In the genomic region with DNA sequence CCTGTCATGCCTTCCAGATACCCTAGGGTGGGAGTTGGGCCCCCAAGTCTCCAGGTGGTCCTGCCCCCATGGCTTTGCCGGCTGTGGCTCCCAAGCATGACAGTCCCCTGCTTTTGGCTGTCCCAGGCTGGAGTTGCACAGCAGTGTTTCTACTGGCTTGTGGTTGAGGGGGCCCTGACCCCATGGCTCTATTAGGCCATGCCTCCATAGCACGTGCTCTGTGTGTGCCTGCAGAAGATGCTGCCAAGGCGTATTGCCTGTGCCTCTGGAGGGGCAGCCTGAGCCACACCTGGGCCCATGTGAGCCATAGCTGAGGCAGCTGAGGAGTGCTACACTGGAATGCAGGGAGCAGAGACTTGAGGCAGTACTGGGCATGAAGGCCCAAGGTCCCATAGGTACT, we compare ENCODE assay signal across 27 cellular contexts. TPM values are rescaled to one million over a fixed set of nuclear protein-coding genes. Genes with fewer than 3 reads are reported as not detected.
DNase-seq lines count a peak whose midpoint lies in the region; ATAC-seq, FAIRE-seq and TF ChIP-seq lines count a peak whose summit lies in the region.
"Had no signal": no experiment of that assay in that cellular context is flagged by ENCODE, and none has a peak within 500 bp of the region (broad histone marks: within the 10 kb centered on the region; RNA-seq: fewer than 3 reads in every experiment).

No MANE protein-coding gene starts in this region.

- TF ChIP-seq POLR2A in HepG2 (IDR thresholded peaks at IDR 0.05; ENCODE audit: insufficient read depth in 1 of 2, low read depth in 2 of 2, low read length in 2 of 2) = no peak

- no peak for TF ChIP-seq EP300 in HepG2 (IDR thresholded peaks at IDR 0.05; ENCODE audit: low read depth in 2 of 2, low read length in 2 of 2)
- no peak for TF ChIP-seq EP300 in HepG2 (CRISPR knock-in tag; IDR thresholded peaks at IDR 0.05; ENCODE audit: borderline replicate concordance)

- H4K91ac ChIP-seq in neuronal stem cell (ENCODE audit: low read depth, low read length, poor library complexity) = peak overlapping the region; percentile 79

- H3K4me2 ChIP-seq in HepG2 (ENCODE audit: low read depth, low read length) (no peak overlapping the region), neuronal stem cell (ENCODE audit: insufficient read depth, low read length, poor library complexity, severe bottlenecking) (no peak overlapping the region)
- H3K4me2 ChIP-seq: A549; BLaER1 treated with 17β-estradiol and CSF1 and Interleukin-3, amounts not matched to agents 10 nM and 100 nM had no signal

- DNase-seq in cardiac septum (ENCODE audit: low spot score) = peak; percentile 63
- DNase-seq in left cardiac atrium = no peak
- DNase-seq in HepG2 (ENCODE audit: low spot score) = no peak
- DNase-seq in neuronal stem cell (ENCODE audit: low spot score) = no peak
- no peak for DNase-seq in SHP77 treated with DMSO at 0.1 percent for 48 hours (lab: John Stamatoyannopoulos, UW)
- no peak for DNase-seq in nucleus accumbens (lab: John Stamatoyannopoulos, UW)
- DNase-seq: 8988T; ACHN; AML-193; BE2C; CD4-positive, alpha-beta T cell; CD8-positive, alpha-beta memory T cell; DMS 273 treated with DMSO at 0.1 percent for 48 hours; DMS79 treated with DMSO at 0.1 percent for 48 hours; GF-D8; GOT3; HFFc6 had no signal

- H3K23ac ChIP-seq in neuronal stem cell (ENCODE audit: low read depth, low read length, poor library complexity) = peak overlapping the region; percentile 43

- TF ChIP-seq CTCF in HepG2 (CRISPR knock-in tag; IDR thresholded peaks at IDR 0.05) = no peak

- H2BK12ac ChIP-seq in neuronal stem cell (ENCODE audit: low read length) = no peak overlapping the region

- intact Hi-C loops in cardiac septum (cut with DNase I) (loop anchor here (10.0 kb wide), 1 partner anchor 677 kb away; no protein-coding TSS in a partner anchor), left cardiac atrium (cut with DNase I) (no loop called here), HepG2 (cut with micrococcal nuclease; ENCODE audit: unreplicated experiment) (loop anchor here (5.0 kb wide), 1 partner anchor 469 kb away; no protein-coding TSS in a partner anchor)

- H3K4me3 ChIP-seq in HepG2 (replicated peaks in 1 of 3; ENCODE audit: insufficient read depth in 1 of 3, low read depth in 2 of 3, low read length in 3 of 3) (no peak overlapping the region), neuronal stem cell (ENCODE audit: low read length in 2 of 2) (peak overlapping the region in 1 of 2 donors; percentile 15)
- H3K4me3 ChIP-seq: A549; BLaER1 treated with 17β-estradiol and CSF1 and Interleukin-3, amounts not matched to agents 10 nM and 100 nM; HAP-1 had no signal

- H3K27ac ChIP-seq in HepG2 (ENCODE audit: extremely low read length, insufficient read depth, low read length) = no peak overlapping the region
- no peak overlapping the region for H3K27ac ChIP-seq in neuronal stem cell (replicated peaks; ENCODE audit: low read length)
- H3K27ac ChIP-seq: A549; BLaER1 treated with 17β-estradiol and CSF1 and Interleukin-3, amounts not matched to agents 10 nM and 100 nM had no signal

- H2BK5ac ChIP-seq in neuronal stem cell (ENCODE audit: low read length) = no peak overlapping the region

- no peak for ATAC-seq in left cardiac atrium
- ATAC-seq in HepG2 = no peak
- no peak for ATAC-seq in GM19351 (IDR thresholded peaks at IDR 0.05; ENCODE audit: unreplicated experiment)
- ATAC-seq: A549 had no signal

- H4K20me1 ChIP-seq in HepG2 (ENCODE audit: insufficient read depth, low read length) = no peaks in the 10 kb centered on the region
- H4K20me1 ChIP-seq: BLaER1 treated with 17β-estradiol and CSF1 and Interleukin-3, amounts not matched to agents 10 nM and 100 nM had no signal

- no peak overlapping the region for H2BK120ac ChIP-seq in neuronal stem cell (ENCODE audit: low read depth, low read length)

- H3K9ac ChIP-seq in HepG2 (ENCODE audit: insufficient read depth, low read depth, low read length) (no peak overlapping the region), neuronal stem cell (ENCODE audit: low read depth, low read length, poor library complexity) (no peak overlapping the region)
- H3K9ac ChIP-seq: BLaER1 treated with 17β-estradiol and CSF1 and Interleukin-3, amounts not matched to agents 10 nM and 100 nM had no signal

- H3K27me3 ChIP-seq in HepG2 (ENCODE audit: control insufficient read depth in 1 of 2, insufficient read depth in 2 of 2, low read length in 2 of 2) (peaks cover 1 to 47% of the 10 kb centered on the region in 2 experiments), neuronal stem cell (ENCODE audit: control insufficient read depth in 3 of 3, insufficient read depth in 3 of 3, low read depth in 1 of 3, low read length in 3 of 3) (peaks cover 0 to 3% (median 0%) of the 10 kb centered on the region in 3 experiments)
- H3K27me3 ChIP-seq: BE2C; BLaER1 treated with 17β-estradiol and CSF1 and Interleukin-3, amounts not matched to agents 10 nM and 100 nM had no signal

- 0% methylated on average over 1 of the region's 3 CpGs for WGBS in HepG2 (ENCODE audit: low lambda C conversion rate)
- WGBS in neuronal stem cell (ENCODE audit: extremely low coverage in 2 of 2, insufficient read length in 2 of 2, insufficient replicate concordance in 1 of 2), 2 donors = no CpG with 5 or more reads among the region's 3 CpGs

- no peaks in the 10 kb centered on the region for H3K4me1 ChIP-seq in HepG2 (ENCODE audit: insufficient read depth, low read length)
- no peaks in the 10 kb centered on the region for H3K4me1 ChIP-seq in neuronal stem cell (ENCODE audit: control insufficient read depth in 2 of 2, insufficient read depth in 1 of 2, low read depth in 1 of 2, low read length in 2 of 2)
- H3K4me1 ChIP-seq: A549; BE2C; BLaER1 treated with 17β-estradiol and CSF1 and Interleukin-3, amounts not matched to agents 10 nM and 100 nM; HAP-1 had no signal

- peak overlapping the region; percentile 75 for H2AK5ac ChIP-seq in neuronal stem cell (ENCODE audit: low read depth, low read length)

- POLR2A ChIA-PET in HepG2 (lab: Yijun Ruan, JAX) = no interaction called here

- H3K14ac ChIP-seq in neuronal stem cell (ENCODE audit: low read length) = no peak overlapping the region

- H3K9me3 ChIP-seq in HepG2 (ENCODE audit: low read length) = no peaks in the 10 kb centered on the region
- H3K9me3 ChIP-seq in neuronal stem cell (replicated peaks in 1 of 2; ENCODE audit: control insufficient read depth in 2 of 2, insufficient read depth in 1 of 2, low read depth in 1 of 2, low read length in 2 of 2) = peaks cover 0 to 15% of the 10 kb centered on the region in 2 donors
- H3K9me3 ChIP-seq: A549, BE2C had no signal

- peak overlapping the region; percentile 74 for H3K18ac ChIP-seq in neuronal stem cell (ENCODE audit: low read length)

- H4K8ac ChIP-seq in neuronal stem cell (ENCODE audit: low read depth, low read length) = no peak overlapping the region

- H3K79me2 ChIP-seq in HepG2 (ENCODE audit: insufficient read depth, low read length) = no peaks in the 10 kb centered on the region

- no peak for FAIRE-seq in HepG2 (lab: Jason Lieb, UNC)
- FAIRE-seq: A549, D721Med, GM12891, GM18507, H54 had no signal

- peak overlapping the region; percentile 30 for H2BK15ac ChIP-seq in neuronal stem cell (ENCODE audit: low read length)

- no peak overlapping the region for H2AFZ ChIP-seq in HepG2 (ENCODE audit: low read length)
- H2AFZ ChIP-seq in neuronal stem cell (ENCODE audit: low read length) = no peak overlapping the region

- in situ Hi-C loops in HepG2 (cut with HindIII; ENCODE audit: extremely low pct_ligation_motif_present, low pct_unique_long_range_greater_than_20kb) = no loop called here

- no peak for TF ChIP-seq RAD21 in HepG2 (CRISPR knock-in tag; IDR thresholded peaks at IDR 0.05)

- CTCF ChIA-PET in HepG2 (lab: Yijun Ruan, JAX; ENCODE audit: low intra/inter-chr PET ratio, low total read pairs) = no interaction called here

- H3K36me3 ChIP-seq in HepG2 (replicated peaks in 1 of 2; ENCODE audit: control insufficient read depth in 1 of 2, insufficient read depth in 2 of 2, low read length in 2 of 2) = no peaks in the 10 kb centered on the region
- H3K36me3 ChIP-seq in neuronal stem cell (replicated peaks in 1 of 2; ENCODE audit: control insufficient read depth in 2 of 2, insufficient read depth in 2 of 2, low read length in 2 of 2) = no peaks in the 10 kb centered on the region
- H3K36me3 ChIP-seq: BE2C; BLaER1 treated with 17β-estradiol and CSF1 and Interleukin-3, amounts not matched to agents 10 nM and 100 nM; HAP-1 had no signal

- no TSS peak for BruUV-seq in HepG2 (replicated peaks; lab: Mats Ljungman, UMichigan)

- no peak overlapping the region for H3K4ac ChIP-seq in neuronal stem cell (ENCODE audit: low read length)

- no peaks in the 10 kb centered on the region for H3K79me1 ChIP-seq in neuronal stem cell (ENCODE audit: low read depth, low read length)

RNA-seq across cellular contexts. Expression of a gene that starts 25.4 kb away (rescaled TPM):
- total RNA-seq in cardiac septum = 663 TPM
- total RNA-seq in left cardiac atrium = 100 to 1,000 TPM; 699 to 773 TPM
- total RNA-seq in HepG2 (2016; rRNA removed; fragmentation: Illumina TruSeq; extraction: Trizol) = not detected in 2 replicates
- not detected in 2 replicates for total RNA-seq in HepG2 (2016; cell fraction: cytosol; rRNA removed; fragmentation: Illumina TruSeq; extraction: Trizol; ENCODE audit: low read depth)
- not detected in 2 replicates for total RNA-seq in HepG2 (2016; cell fraction: insoluble cytoplasmic fraction; rRNA removed; fragmentation: Illumina TruSeq; extraction: Trizol)
- total RNA-seq in HepG2 (2016; cell fraction: membrane; rRNA removed; fragmentation: Illumina TruSeq; extraction: Trizol) = not detected in 2 replicates
- total RNA-seq in HepG2 (2016; cell fraction: nucleus; rRNA removed; fragmentation: Illumina TruSeq; extraction: Trizol) = not detected in 2 replicates
- not detected in 2 replicates for polyA plus RNA-seq in HepG2 (2011; rRNA removed)
- polyA plus RNA-seq in HepG2 (2011; cell fraction: cytosol; rRNA removed) = 0.05 TPM in 2 replicates
- polyA plus RNA-seq in HepG2 (2011; cell fraction: nucleus; rRNA removed) = 0.26 TPM in 1 of 2 replicates, not detected in the other
- not detected in 2 replicates for polyA plus RNA-seq in HepG2 (2012)
- not detected in 2 replicates for polyA plus RNA-seq in HepG2 (2016; cell fraction: cytosol; fragmentation: Illumina TruSeq; extraction: Trizol; ENCODE audit: low read depth)
- polyA plus RNA-seq in HepG2 (2016; cell fraction: insoluble cytoplasmic fraction; fragmentation: Illumina TruSeq; extraction: Trizol; ENCODE audit: low read depth) = not detected in 2 replicates
- not detected in 2 replicates for polyA plus RNA-seq in HepG2 (2016; cell fraction: membrane; fragmentation: Illumina TruSeq; extraction: Trizol; ENCODE audit: low read depth)
- not detected in 2 replicates for polyA plus RNA-seq in HepG2 (2016; cell fraction: nucleus; fragmentation: Illumina TruSeq; extraction: Trizol; ENCODE audit: insufficient read depth, low read depth)
- polyA minus RNA-seq in HepG2 (2011; rRNA and poly(A)+ RNA removed; ENCODE audit: low replicate concordance) = 0.72 and 103 TPM in 2 replicates
- 0.70 TPM in 1 of 2 replicates, not detected in the other for polyA minus RNA-seq in HepG2 (2011; cell fraction: cytosol; rRNA and poly(A)+ RNA removed)
- polyA minus RNA-seq in HepG2 (2011; cell fraction: nucleus; rRNA and poly(A)+ RNA removed) = 0.52 TPM in 1 of 2 replicates, not detected in the other
- 200 TPM for polyA plus RNA-seq in neuronal stem cell (2013, experiment 1 of 2)
- polyA plus RNA-seq in neuronal stem cell (2013, experiment 2 of 2) = 195 TPM

RNA-seq across cellular contexts. Expression of a gene that starts 48.8 kb away (rescaled TPM):
- total RNA-seq in cardiac septum (36.2 TPM), left cardiac atrium (10 to 100 TPM; 34.9 to 45.7 TPM), HepG2 (2016; rRNA removed; fragmentation: Illumina TruSeq; extraction: Trizol) (51.5 and 58.6 TPM in 2 replicates)
- total RNA-seq in HepG2 (2016; cell fraction: cytosol; rRNA removed; fragmentation: Illumina TruSeq; extraction: Trizol; ENCODE audit: low read depth) = 48.9 and 55.7 TPM in 2 replicates
- total RNA-seq in HepG2 (2016; cell fraction: insoluble cytoplasmic fraction; rRNA removed; fragmentation: Illumina TruSeq; extraction: Trizol) = 51.6 and 61.0 TPM in 2 replicates
- 52.4 and 71.0 TPM in 2 replicates for total RNA-seq in HepG2 (2016; cell fraction: membrane; rRNA removed; fragmentation: Illumina TruSeq; extraction: Trizol)
- 29.5 and 34.5 TPM in 2 replicates for total RNA-seq in HepG2 (2016; cell fraction: nucleus; rRNA removed; fragmentation: Illumina TruSeq; extraction: Trizol)
- 16.2 and 20.5 TPM in 2 replicates for polyA plus RNA-seq in HepG2 (2011; rRNA removed)
- 13.8 and 24.4 TPM in 2 replicates for polyA plus RNA-seq in HepG2 (2011; cell fraction: cytosol; rRNA removed)
- polyA plus RNA-seq in HepG2 (2011; cell fraction: nucleus; rRNA removed) = 33.5 and 35.1 TPM in 2 replicates
- polyA plus RNA-seq in HepG2 (2012) = 17.3 and 21.8 TPM in 2 replicates
- 29.9 and 32.8 TPM in 2 replicates for polyA plus RNA-seq in HepG2 (2016; cell fraction: cytosol; fragmentation: Illumina TruSeq; extraction: Trizol; ENCODE audit: low read depth)
- polyA plus RNA-seq in HepG2 (2016; cell fraction: insoluble cytoplasmic fraction; fragmentation: Illumina TruSeq; extraction: Trizol; ENCODE audit: low read depth) = 34.6 and 35.0 TPM in 2 replicates
- polyA plus RNA-seq in HepG2 (2016; cell fraction: membrane; fragmentation: Illumina TruSeq; extraction: Trizol; ENCODE audit: low read depth) = 34.0 and 36.0 TPM in 2 replicates
- polyA plus RNA-seq in HepG2 (2016; cell fraction: nucleus; fragmentation: Illumina TruSeq; extraction: Trizol; ENCODE audit: insufficient read depth, low read depth) = 42.1 and 44.0 TPM in 2 replicates
- polyA minus RNA-seq in HepG2 (2011; rRNA and poly(A)+ RNA removed; ENCODE audit: low replicate concordance) = 19.1 and 32.1 TPM in 2 replicates
- 12.8 and 15.7 TPM in 2 replicates for polyA minus RNA-seq in HepG2 (2011; cell fraction: cytosol; rRNA and poly(A)+ RNA removed)
- polyA minus RNA-seq in HepG2 (2011; cell fraction: nucleus; rRNA and poly(A)+ RNA removed) = 26.6 and 27.8 TPM in 2 replicates
- 50.8 TPM for polyA plus RNA-seq in neuronal stem cell (2013, experiment 1 of 2)
- polyA plus RNA-seq in neuronal stem cell (2013, experiment 2 of 2) = 54.1 TPM

RNA-seq across cellular contexts. Expression of a gene that starts 49.9 kb away (rescaled TPM):
- total RNA-seq in cardiac septum (26.2 TPM), left cardiac atrium (10 to 100 TPM; 11.6 to 15.0 TPM), HepG2 (2016; rRNA removed; fragmentation: Illumina TruSeq; extraction: Trizol) (0.09 TPM in 1 of 2 replicates, not detected in the other)
- not detected in 2 replicates for total RNA-seq in HepG2 (2016; cell fraction: cytosol; rRNA removed; fragmentation: Illumina TruSeq; extraction: Trizol; ENCODE audit: low read depth)
- total RNA-seq in HepG2 (2016; cell fraction: insoluble cytoplasmic fraction; rRNA removed; fragmentation: Illumina TruSeq; extraction: Trizol) = 0.24 TPM in 1 of 2 replicates, not detected in the other
- total RNA-seq in HepG2 (2016; cell fraction: membrane; rRNA removed; fragmentation: Illumina TruSeq; extraction: Trizol) = not detected in 2 replicates
- 0.31 and 0.53 TPM in 2 replicates for total RNA-seq in HepG2 (2016; cell fraction: nucleus; rRNA removed; fragmentation: Illumina TruSeq; extraction: Trizol)
- polyA plus RNA-seq in HepG2 (2011; rRNA removed) = 0.39 and 0.70 TPM in 2 replicates
- 0.18 and 0.34 TPM in 2 replicates for polyA plus RNA-seq in HepG2 (2011; cell fraction: cytosol; rRNA removed)
- polyA plus RNA-seq in HepG2 (2011; cell fraction: nucleus; rRNA removed) = 2.2 and 7.0 TPM in 2 replicates
- polyA plus RNA-seq in HepG2 (2012) = 0.51 and 1.2 TPM in 2 replicates
- polyA plus RNA-seq in HepG2 (2016; cell fraction: cytosol; fragmentation: Illumina TruSeq; extraction: Trizol; ENCODE audit: low read depth) = not detected in 2 replicates
- not detected in 2 replicates for polyA plus RNA-seq in HepG2 (2016; cell fraction: insoluble cytoplasmic fraction; fragmentation: Illumina TruSeq; extraction: Trizol; ENCODE audit: low read depth)
- not detected in 2 replicates for polyA plus RNA-seq in HepG2 (2016; cell fraction: membrane; fragmentation: Illumina TruSeq; extraction: Trizol; ENCODE audit: low read depth)
- 0.19 and 0.56 TPM in 2 replicates for polyA plus RNA-seq in HepG2 (2016; cell fraction: nucleus; fragmentation: Illumina TruSeq; extraction: Trizol; ENCODE audit: insufficient read depth, low read depth)
- polyA minus RNA-seq in HepG2 (2011; rRNA and poly(A)+ RNA removed; ENCODE audit: low replicate concordance) = 0.07 and 1.3 TPM in 2 replicates
- polyA minus RNA-seq in HepG2 (2011; cell fraction: cytosol; rRNA and poly(A)+ RNA removed) = not detected in 2 replicates
- polyA minus RNA-seq in HepG2 (2011; cell fraction: nucleus; rRNA and poly(A)+ RNA removed) = 0.90 TPM in 1 of 2 replicates, not detected in the other
- polyA plus RNA-seq in neuronal stem cell (2013, experiment 1 of 2) = not detected
- polyA plus RNA-seq in neuronal stem cell (2013, experiment 2 of 2) = 0.01 TPM
- total RNA-seq: Daoy, G401, HFFc6 had no signal
- polyA plus RNA-seq: A549 had no signal

RNA-seq across cellular contexts. Expression of a gene that starts 50.0 kb away (rescaled TPM):
- total RNA-seq in cardiac septum (23.2 TPM), left cardiac atrium (10 to 100 TPM in 1 of 2 donors, 1 to 10 TPM in 1; 4.8 to 19.1 TPM), HepG2 (2016; rRNA removed; fragmentation: Illumina TruSeq; extraction: Trizol) (not detected in 2 replicates)
- total RNA-seq in HepG2 (2016; cell fraction: cytosol; rRNA removed; fragmentation: Illumina TruSeq; extraction: Trizol; ENCODE audit: low read depth) = not detected in 2 replicates
- not detected in 2 replicates for total RNA-seq in HepG2 (2016; cell fraction: insoluble cytoplasmic fraction; rRNA removed; fragmentation: Illumina TruSeq; extraction: Trizol)
- not detected in 2 replicates for total RNA-seq in HepG2 (2016; cell fraction: membrane; rRNA removed; fragmentation: Illumina TruSeq; extraction: Trizol)
- not detected in 2 replicates for total RNA-seq in HepG2 (2016; cell fraction: nucleus; rRNA removed; fragmentation: Illumina TruSeq; extraction: Trizol)
- 0.03 and 0.08 TPM in 2 replicates for polyA plus RNA-seq in HepG2 (2011; rRNA removed)
- 0.04 TPM in 1 of 2 replicates, not detected in the other for polyA plus RNA-seq in HepG2 (2011; cell fraction: cytosol; rRNA removed)
- 0.09 and 0.11 TPM in 2 replicates for polyA plus RNA-seq in HepG2 (2011; cell fraction: nucleus; rRNA removed)
- not detected in 2 replicates for polyA plus RNA-seq in HepG2 (2012)
- polyA plus RNA-seq in HepG2 (2016; cell fraction: cytosol; fragmentation: Illumina TruSeq; extraction: Trizol; ENCODE audit: low read depth) = not detected in 2 replicates
- not detected in 2 replicates for polyA plus RNA-seq in HepG2 (2016; cell fraction: insoluble cytoplasmic fraction; fragmentation: Illumina TruSeq; extraction: Trizol; ENCODE audit: low read depth)
- not detected in 2 replicates for polyA plus RNA-seq in HepG2 (2016; cell fraction: membrane; fragmentation: Illumina TruSeq; extraction: Trizol; ENCODE audit: low read depth)
- not detected in 2 replicates for polyA plus RNA-seq in HepG2 (2016; cell fraction: nucleus; fragmentation: Illumina TruSeq; extraction: Trizol; ENCODE audit: insufficient read depth, low read depth)
- 0.12 TPM in 1 of 2 replicates, not detected in the other for polyA minus RNA-seq in HepG2 (2011; rRNA and poly(A)+ RNA removed; ENCODE audit: low replicate concordance)
- polyA minus RNA-seq in HepG2 (2011; cell fraction: cytosol; rRNA and poly(A)+ RNA removed) = not detected in 2 replicates
- not detected in 2 replicates for polyA minus RNA-seq in HepG2 (2011; cell fraction: nucleus; rRNA and poly(A)+ RNA removed)
- not detected for polyA plus RNA-seq in neuronal stem cell (2013, experiment 1 of 2)
- not detected for polyA plus RNA-seq in neuronal stem cell (2013, experiment 2 of 2)
- total RNA-seq: G401, HFFc6 had no signal
- polyA plus RNA-seq: A549 had no signal

Comparison
In these comparisons a context has a peak if more than half of its experiments do, and no peak if none do; other contexts are left out.
1. intact Hi-C loops: an anchor here in cardiac septum (10.0 kb wide) and HepG2 (5.0 kb wide); none called in left cardiac atrium.
2. RNA of a gene that starts 25.4 kb away (total RNA-seq): 699 to 773 TPM in left cardiac atrium and 663 TPM in cardiac septum (single experiment); not detected in HepG2; every median in the first group is over 100 times any median in the second.
3. RNA of a gene that starts 49.9 kb away (total RNA-seq): 26.2 TPM in cardiac septum (single experiment) and 11.6 to 15.0 TPM in left cardiac atrium; 0.09 to 0.53 TPM in HepG2; every median in the first group is over 4 times any median in the second.